In genomic region chr19:54188224-54188871, GRCh38 we compare ENCODE assay signal across 6 cellular contexts. TPM values are rescaled to one million over a fixed set of nuclear protein-coding genes. Genes with fewer than 3 reads are reported as not detected.
DNase-seq lines count a peak whose midpoint lies in the region; ATAC-seq lines count a peak whose summit lies in the region.

No MANE protein-coding gene starts in this region.

- no peaks in the 10 kb centered on the region for H3K9me3 Mint-ChIP-seq in activated naive CD4-positive, alpha-beta T cell treated with anti-CD3 and anti-CD28 coated beads for 36 hours

- H3K9ac ChIP-seq in adipocyte (ENCODE audit: low read length) (peak overlapping the region; percentile 93), mucosa of rectum (ENCODE audit: low read depth in 1 of 2, low read length in 2 of 2) (peak overlapping the region; percentile 83 to 94)

- peaks cover 30% of the 10 kb centered on the region for H3K4me1 Mint-ChIP-seq in activated naive CD4-positive, alpha-beta T cell treated with anti-CD3 and anti-CD28 coated beads for 36 hours (ENCODE audit: low read depth)

- no peaks in the 10 kb centered on the region for H3K27me3 Mint-ChIP-seq in activated naive CD4-positive, alpha-beta T cell treated with anti-CD3 and anti-CD28 coated beads for 36 hours (ENCODE audit: low read depth)

- H3K4me3 Mint-ChIP-seq in activated naive CD4-positive, alpha-beta T cell treated with anti-CD3 and anti-CD28 coated beads for 36 hours, result peak overlapping the region; percentile 82

- DNase-seq in activated naive CD4-positive, alpha-beta T cell treated with anti-CD3 and anti-CD28 coated beads for 36 hours, result peak; percentile 60
- no peak for DNase-seq in activated naive CD4-positive, alpha-beta T cell (lab: John Stamatoyannopoulos, UW)
- DNase-seq in adipocyte (ENCODE audit: low read depth) (peak; percentile 73), NCI-H2081 treated with DMSO at 0.1 percent for 48 hours (lab: John Stamatoyannopoulos, UW) (no peak)

- peak overlapping the region; percentile 81 for H3K27ac Mint-ChIP-seq in activated naive CD4-positive, alpha-beta T cell treated with anti-CD3 and anti-CD28 coated beads for 36 hours

- H3K27me3 ChIP-seq in adipocyte (replicated peaks; ENCODE audit: control insufficient read depth, insufficient read depth, low read length), result no peaks in the 10 kb centered on the region
- no peaks in the 10 kb centered on the region for H3K27me3 ChIP-seq in mucosa of rectum (ENCODE audit: control insufficient read depth in 2 of 2, insufficient read depth in 2 of 2, low read length in 2 of 2)

- H3K27ac ChIP-seq in mucosa of rectum (ENCODE audit: low read depth in 2 of 2, low read length in 2 of 2), result peak overlapping the region; percentile 100

- peaks cover 22% of the 10 kb centered on the region for H3K36me3 Mint-ChIP-seq in activated naive CD4-positive, alpha-beta T cell treated with anti-CD3 and anti-CD28 coated beads for 36 hours (ENCODE audit: low read depth)

- CTCF ChIA-PET in activated naive CD4-positive, alpha-beta T cell treated with anti-CD3 and anti-CD28 coated beads for 36 hours (lab: Charles Lee), result interaction anchor here (0.6 to 1.6 kb wide), 5 partner anchors 13 to 1033 kb away, joined by 3 to 4 read pairs (median 3); partner anchors contain the start of gene CNOT3

- H3K9me3 ChIP-seq in adipocyte (ENCODE audit: control insufficient read depth, low read length), result no peaks in the 10 kb centered on the region
- H3K9me3 ChIP-seq in mucosa of rectum (ENCODE audit: control insufficient read depth in 2 of 2, low read length in 2 of 2), result no peaks in the 10 kb centered on the region

- H3K4me1 ChIP-seq in adipocyte (ENCODE audit: control insufficient read depth, insufficient read depth, low read length) (peaks cover 18% of the 10 kb centered on the region), mucosa of rectum (ENCODE audit: control insufficient read depth in 2 of 2, insufficient read depth in 2 of 2, low read length in 2 of 2) (peaks cover 32 to 38% of the 10 kb centered on the region in 2 donors)

- H3K36me3 ChIP-seq in adipocyte (ENCODE audit: control insufficient read depth, insufficient read depth, low read length, severe bottlenecking) (peaks cover 4% of the 10 kb centered on the region), mucosa of rectum (ENCODE audit: control insufficient read depth in 2 of 2, insufficient read depth in 2 of 2, low read length in 2 of 2) (peaks cover 6 to 14% of the 10 kb centered on the region in 2 donors)

- ATAC-seq in GM18870 (IDR thresholded peaks at IDR 0.05; ENCODE audit: unreplicated experiment), result no peak

- intact Hi-C loops in activated naive CD4-positive, alpha-beta T cell treated with anti-CD3 and anti-CD28 coated beads for 36 hours (cut with micrococcal nuclease), result no loop called here

- peak overlapping the region; percentile 91 for H3K4me3 ChIP-seq in adipocyte (ENCODE audit: low read length)
- H3K4me3 ChIP-seq in mucosa of rectum (ENCODE audit: low read length in 2 of 2), result peak overlapping the region; percentile 90 to 91

RNA-seq across cellular contexts. Expression of gene MBOAT7, which starts 1.0 kb away (rescaled TPM):
- total RNA-seq in activated naive CD4-positive, alpha-beta T cell treated with anti-CD3 and anti-CD28 coated beads for 36 hours, result 10 to 100 TPM; 33.7 to 36.1 TPM

RNA-seq across cellular contexts. Expression of gene TSEN34, which starts 2.8 kb away (rescaled TPM):
- 1 to 10 TPM; 8.0 to 8.5 TPM for total RNA-seq in activated naive CD4-positive, alpha-beta T cell treated with anti-CD3 and anti-CD28 coated beads for 36 hours

RNA-seq across cellular contexts. Expression of gene RPS9, which starts 12.3 kb away (rescaled TPM):
- 1,000 to 10,000 TPM; 1,883 to 1,912 TPM for total RNA-seq in activated naive CD4-positive, alpha-beta T cell treated with anti-CD3 and anti-CD28 coated beads for 36 hours

RNA-seq across cellular contexts. Expression of gene TMC4, which starts 15.4 kb away (rescaled TPM):
- under 1 TPM in 1 of 2 experiments, not detected in 1; 0.24 TPM for total RNA-seq in activated naive CD4-positive, alpha-beta T cell treated with anti-CD3 and anti-CD28 coated beads for 36 hours

RNA-seq across cellular contexts. Expression of gene LENG1, which starts 28.8 kb away (rescaled TPM):
- 1 to 10 TPM; 4.7 to 5.6 TPM for total RNA-seq in activated naive CD4-positive, alpha-beta T cell treated with anti-CD3 and anti-CD28 coated beads for 36 hours

Comparison
In these comparisons a context has a peak if more than half of its experiments do, and no peak if none do; other contexts are left out.
1. DNase-seq: peak in activated naive CD4-positive, alpha-beta T cell treated with anti-CD3 and anti-CD28 coated beads for 36 hours (single experiment) and adipocyte (single experiment); none in activated naive CD4-positive, alpha-beta T cell (0 of 4) and NCI-H2081 treated with DMSO at 0.1 percent for 48 hours (single experiment).